21 cellular contexts compared by ENCODE assay signal in the genomic region with DNA sequence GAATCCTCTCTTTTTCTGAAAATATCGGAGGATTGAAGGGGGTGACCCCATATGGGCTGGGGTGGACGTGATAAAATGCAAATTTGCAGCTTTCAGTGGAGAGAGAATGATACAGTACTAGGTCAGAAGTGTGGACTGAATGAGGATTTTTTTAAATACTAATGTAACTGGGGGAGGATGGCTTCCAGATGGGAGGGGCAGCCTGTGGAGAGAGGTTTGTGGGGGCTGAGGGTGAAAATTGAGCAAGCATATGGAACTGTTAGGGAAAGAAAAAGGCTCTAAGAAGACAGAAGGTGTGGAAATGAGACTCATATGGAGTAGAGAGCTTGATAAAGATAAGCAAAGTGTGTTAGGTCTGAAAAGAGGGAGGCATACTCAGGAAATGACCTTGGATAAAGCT.
"Had no signal": no experiment of that assay in that cellular context is flagged by ENCODE, and none has a peak within 500 bp of the region (broad histone marks: within the 10 kb centered on the region; RNA-seq: fewer than 3 reads in every experiment).

No MANE protein-coding gene starts in this region.

- H3K27ac ChIP-seq: colonic mucosa, epithelial cell of prostate, esophagus squamous epithelium, gastroesophageal sphincter, heart left ventricle, hepatocyte, left lung, lower lobe of right lung had no signal

- H3K27me3 Mint-ChIP-seq: dendritic cell treated with granulocyte-macrophage colony-stimulating factor and Interleukin-4, amounts not matched to agents 40 ng/mL and 50 ng/mL, for 4 days; effector memory CD8-positive, alpha-beta T cell; naive B cell had no signal

- H3K4me1 Mint-ChIP-seq: immature natural killer cell, naive B cell had no signal

- H3K79me2 ChIP-seq: hepatocyte had no signal

- H3K4me1 ChIP-seq: colonic mucosa, esophagus squamous epithelium, gastroesophageal sphincter, heart left ventricle, left lung, lower lobe of right lung had no signal

- H3K9me3 ChIP-seq: colonic mucosa, esophagus squamous epithelium, gastroesophageal sphincter, heart left ventricle, lower lobe of right lung had no signal

- DNase-seq: colonic mucosa; cortex of kidney; effector CD8-positive, alpha-beta T cell; effector memory CD8-positive, alpha-beta T cell; endodermal cell; erythroblast; esophagus squamous epithelium; foreskin fibroblast; heart left ventricle; hypothalamus; immature natural killer cell; left cardiac atrium; left lung; left ventricle myocardium superior; lower lobe of right lung; midbrain; naive B cell had no signal

- H3K4me3 Mint-ChIP-seq: dendritic cell treated with granulocyte-macrophage colony-stimulating factor and Interleukin-4, amounts not matched to agents 40 ng/mL and 50 ng/mL, for 4 days; effector memory CD8-positive, alpha-beta T cell; endodermal cell; immature natural killer cell; naive B cell had no signal

- ATAC-seq: effector memory CD8-positive, alpha-beta T cell; gastroesophageal sphincter; heart left ventricle; left cardiac atrium; left lung; left ventricle myocardium superior; lower lobe of right lung had no signal

- H3K36me3 Mint-ChIP-seq: immature natural killer cell, naive B cell had no signal

- H2AFZ ChIP-seq: hepatocyte had no signal

- H3K27ac Mint-ChIP-seq: dendritic cell treated with granulocyte-macrophage colony-stimulating factor and Interleukin-4, amounts not matched to agents 40 ng/mL and 50 ng/mL, for 4 days; effector memory CD8-positive, alpha-beta T cell; endodermal cell; immature natural killer cell; naive B cell had no signal

- H3K4me2 ChIP-seq: hepatocyte had no signal

- H3K36me3 ChIP-seq: colonic mucosa, esophagus squamous epithelium, gastroesophageal sphincter, heart left ventricle, left lung, lower lobe of right lung had no signal

- H3K4me3 ChIP-seq: colonic mucosa, esophagus squamous epithelium, gastroesophageal sphincter, heart left ventricle, hepatocyte, left lung, lower lobe of right lung had no signal

- H3K27me3 ChIP-seq: colonic mucosa, esophagus squamous epithelium, gastroesophageal sphincter, heart left ventricle, hepatocyte, left lung had no signal

- H3K9me3 Mint-ChIP-seq: endodermal cell had no signal
